Comparison of ENCODE assay signal across 16 cellular contexts in genomic region chr2:8138923-8139667, GRCh38.
DNase-seq lines count a peak whose midpoint lies in the region; ATAC-seq, FAIRE-seq and TF ChIP-seq lines count a peak whose summit lies in the region.
"Had no signal": no experiment of that assay in that cellular context is flagged by ENCODE, and none has a peak within 500 bp of the region (broad histone marks: within the 10 kb centered on the region; RNA-seq: fewer than 3 reads in every experiment).

No MANE protein-coding gene starts in this region.

- peaks cover 3 to 14% of the 10 kb centered on the region in 2 donors for H3K4me1 ChIP-seq in ascending aorta
- peaks cover 21% of the 10 kb centered on the region for H3K4me1 ChIP-seq in left ventricle myocardium inferior
- no peaks in the 10 kb centered on the region for H3K4me1 ChIP-seq in gastrocnemius medialis

- intact Hi-C loops in ascending aorta (cut with DNase I), result loop anchor here (1.0 to 5.0 kb wide), 3 partner anchors 81 to 538 kb away; no protein-coding TSS in a partner anchor
- intact Hi-C loops in left ventricle myocardium inferior (cut with micrococcal nuclease), result no loop called here
- intact Hi-C loops in gastrocnemius medialis (cut with DNase I; ENCODE audit: low total_unique reads), result no loop called here

- no peaks in the 10 kb centered on the region for H3K27me3 ChIP-seq in ascending aorta
- H3K27me3 ChIP-seq in left ventricle myocardium inferior (ENCODE audit: low read depth), result no peaks in the 10 kb centered on the region
- H3K27me3 ChIP-seq in gastrocnemius medialis, result no peaks in the 10 kb centered on the region
- H3K27me3 ChIP-seq: BLaER1 treated with 17β-estradiol and CSF1 and Interleukin-3, amounts not matched to agents 10 nM and 100 nM had no signal

- H3K27ac ChIP-seq in ascending aorta (peak overlapping the region; percentile 85 to 86), left ventricle myocardium inferior (replicated peaks) (peak overlapping the region; percentile 80), gastrocnemius medialis (peak overlapping the region; percentile 45 to 64 (median 62))
- H3K27ac ChIP-seq: KMS-11 had no signal

- ATAC-seq in gastrocnemius medialis (peak; percentile 90), GM21717 (IDR thresholded peaks at IDR 0.05; ENCODE audit: unreplicated experiment) (no peak), HG02852 (IDR thresholded peaks at IDR 0.05; ENCODE audit: unreplicated experiment) (no peak)
- ATAC-seq: activated CD4-positive, CD25-positive, alpha-beta regulatory T cell treated with anti-CD3 and anti-CD28 coated beads, Interleukin-2, amount 50 U/mL, for 24 hours; effector memory CD8-positive, alpha-beta T cell had no signal

- in situ Hi-C loops in gastrocnemius medialis (cut with MboI; ENCODE audit: low sequenced_read_pairs in 4 of 4), result no loop called here

- DNase-seq in AG09319 (ENCODE audit: extremely low read depth, low read depth) (peak; percentile 57), ascending aorta (ENCODE audit: low spot score in 2 of 2) (peak in 1 of 2 donors; percentile 81), left ventricle myocardium inferior (no peak), gastrocnemius medialis (peak in 1 of 2 donors; percentile 32), NCI-H526 (lab: John Stamatoyannopoulos, UW) (no peak), H54 (ENCODE audit: insufficient read length, low spot score) (no peak)
- DNase-seq: activated T-cell treated with anti-CD3 and anti-CD28 coated beads, Interleukin-2, amount 50 U/mL, for 48 hours; effector memory CD8-positive, alpha-beta T cell; EL had no signal

- TF ChIP-seq POLR2A in gastrocnemius medialis (IDR thresholded peaks at IDR 0.05), result no peak
- TF ChIP-seq POLR2A in H54 (IDR thresholded peaks at IDR 0.05; ENCODE audit: low read depth, low read length), result no peak

- no peak for FAIRE-seq in H54 (lab: Jason Lieb, UNC)
- FAIRE-seq: astrocyte, urothelium cell line had no signal

- peak overlapping the region in 1 of 2 donors; percentile 33 for H3K4me3 ChIP-seq in ascending aorta
- H3K4me3 ChIP-seq in left ventricle myocardium inferior, result no peak overlapping the region
- no peak overlapping the region for H3K4me3 ChIP-seq in gastrocnemius medialis
- H3K4me3 ChIP-seq: BLaER1 treated with 17β-estradiol and CSF1 and Interleukin-3, amounts not matched to agents 10 nM and 100 nM had no signal

- no peaks in the 10 kb centered on the region for H3K9me3 ChIP-seq in ascending aorta
- H3K9me3 ChIP-seq in left ventricle myocardium inferior (replicated peaks), result no peaks in the 10 kb centered on the region
- H3K9me3 ChIP-seq in gastrocnemius medialis, result no peaks in the 10 kb centered on the region
- H3K9me3 ChIP-seq: BLaER1 treated with 17β-estradiol and CSF1 and Interleukin-3, amounts not matched to agents 10 nM and 100 nM had no signal

- TF ChIP-seq CTCF in AG09319 (IDR thresholded peaks at IDR 0.05; ENCODE audit: low read depth, low read length), result no peak
- no peak for TF ChIP-seq CTCF in ascending aorta (IDR thresholded peaks at IDR 0.05)
- TF ChIP-seq CTCF in left ventricle myocardium inferior (IDR thresholded peaks at IDR 0.05; ENCODE audit: borderline replicate concordance), result no peak
- no peak for TF ChIP-seq CTCF in gastrocnemius medialis (IDR thresholded peaks at IDR 0.05 in 4 of 5, conservative IDR thresholded peaks at IDR 0.05 in 1 of 5)

- no peaks in the 10 kb centered on the region for H3K36me3 ChIP-seq in ascending aorta
- H3K36me3 ChIP-seq in left ventricle myocardium inferior, result no peaks in the 10 kb centered on the region
- no peaks in the 10 kb centered on the region for H3K36me3 ChIP-seq in gastrocnemius medialis
- H3K36me3 ChIP-seq: BLaER1 treated with 17β-estradiol and CSF1 and Interleukin-3, amounts not matched to agents 10 nM and 100 nM had no signal

Comparison
In these comparisons a context has a peak if more than half of its experiments do, and no peak if none do; other contexts are left out.
1. ATAC-seq: peak in gastrocnemius medialis (2 of 2); none in GM21717 (single experiment) and HG02852 (single experiment).
2. Peak in every context shown above with its lines, with median percentiles within 50 percentile points of each other: H3K27ac ChIP-seq.